In the genomic region with DNA sequence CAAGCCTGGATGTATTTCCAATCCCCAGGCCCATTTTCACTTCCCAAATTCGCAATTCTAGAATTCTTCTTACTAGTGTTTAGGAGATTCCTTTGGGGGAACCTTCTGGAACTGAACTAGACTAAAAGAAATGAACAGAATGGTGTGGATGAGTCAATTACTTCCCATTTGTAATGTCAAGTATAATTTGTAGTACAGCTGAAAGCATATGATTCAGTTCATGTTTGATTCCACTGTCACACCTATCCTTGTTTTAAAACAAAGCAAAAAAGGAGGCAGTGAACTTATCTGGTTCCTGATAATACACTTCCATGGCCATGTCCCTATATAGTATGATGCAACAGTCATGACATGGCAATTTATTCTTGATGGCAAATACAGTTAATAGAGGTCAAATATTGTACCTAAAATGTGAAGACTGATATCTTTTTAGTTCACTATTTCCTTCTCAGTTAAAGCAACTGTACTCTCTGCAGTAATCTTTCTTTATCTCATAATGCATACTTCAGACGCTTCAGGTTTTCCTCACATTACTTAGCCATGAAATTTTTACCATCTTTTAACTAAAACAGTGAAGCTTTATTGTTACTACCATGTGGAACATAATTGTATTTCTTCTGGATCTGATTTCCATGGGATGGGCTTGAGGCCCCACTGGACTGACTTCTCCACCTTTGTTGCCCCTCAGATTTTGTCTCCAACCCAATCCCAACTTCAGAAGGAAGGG, we compare ENCODE assay signal across 2 cellular contexts.
TF ChIP-seq lines count a peak whose summit lies in the region.

No MANE protein-coding gene starts in this region.

TF ChIP-seq in A549, 52 proteins besides CTCF, POLR2A, EP300 and RAD21:
- TF ChIP-seq NR3C1 (IDR thresholded peaks at IDR 0.05) (no peak), PHF8 (IDR thresholded peaks at IDR 0.05; ENCODE audit: borderline replicate concordance, low read depth) (no peak), POLR2AphosphoS2 (conservative IDR thresholded peaks at IDR 0.05; ENCODE audit: low read length) (no peak), HOXB5 (CRISPR knock-in tag; IDR thresholded peaks at IDR 0.05) (no peak), REST (IDR thresholded peaks at IDR 0.05) (no peak), NFE2L2 (conservative IDR thresholded peaks at IDR 0.05; ENCODE audit: low read length) (peak; percentile 74), CHD4 (IDR thresholded peaks at IDR 0.05; ENCODE audit: borderline replicate concordance) (no peak), BHLHE40 (IDR thresholded peaks at IDR 0.05; ENCODE audit: low read depth, low read length) (no peak), MYC (IDR thresholded peaks at IDR 0.05; ENCODE audit: borderline replicate concordance, low read length) (no peak), RCOR1 (IDR thresholded peaks at IDR 0.05; ENCODE audit: low read depth, low read length) (no peak), CEBPB (IDR thresholded peaks at IDR 0.05) (peak in 1 of 2 experiments; percentile 40; a peak in 1 of 4 replicates), FOSB (CRISPR knock-in tag; IDR thresholded peaks at IDR 0.05) (no peak), GATA3 (IDR thresholded peaks at IDR 0.05; ENCODE audit: borderline replicate concordance) (no peak), MAFK (IDR thresholded peaks at IDR 0.05; ENCODE audit: partially characterized antibody) (peak; percentile 72), FOSL2 (IDR thresholded peaks at IDR 0.05) (no peak), FOSL2 (CRISPR knock-in tag; IDR thresholded peaks at IDR 0.05) (no peak), JUNB (IDR thresholded peaks at IDR 0.05) (no peak), NPAS2 (CRISPR knock-in tag; IDR thresholded peaks at IDR 0.05; ENCODE audit: borderline replicate concordance) (no peak), HDAC2 (IDR thresholded peaks at IDR 0.05) (no peak)

TF ChIP-seq in K562, 482 proteins besides CTCF, POLR2A, EP300 and RAD21 (continues in another document):
- TF ChIP-seq CBFB (CRISPR knock-in tag; IDR thresholded peaks at IDR 0.05) (no peak), ZNF561 (CRISPR knock-in tag; conservative IDR thresholded peaks at IDR 0.05) (no peak), CBFA2T3 (IDR thresholded peaks at IDR 0.05) (peak; percentile 11; the same call in 1 of the 2 replicates), NCOA6 (IDR thresholded peaks at IDR 0.05) (no peak), CBX2 (IDR thresholded peaks at IDR 0.05; ENCODE audit: insufficient read depth, low read length, poor library complexity, severe bottlenecking) (no peak), DACH1 (IDR thresholded peaks at IDR 0.05; ENCODE audit: partially characterized antibody) (peak; percentile 60), TBP (optimal IDR thresholded peaks at IDR 0.05; ENCODE audit: low read depth, low read length) (no peak), SMARCA5 (IDR thresholded peaks at IDR 0.05) (no peak), RCOR1 (IDR thresholded peaks at IDR 0.05; ENCODE audit: borderline replicate concordance in 1 of 2, low read depth in 2 of 2, low read length in 2 of 2) (0 out of 4 replicates have a peak, but pooled peaks of 1 of the 2 experiments have one; percentile 11), ZKSCAN3 (CRISPR knock-in tag; IDR thresholded peaks at IDR 0.05) (no peak), BRD9 (IDR thresholded peaks at IDR 0.05; ENCODE audit: low read depth, partially characterized antibody) (peak; percentile 29), FOSL1 (tag; conservative IDR thresholded peaks at IDR 0.05) (peak; percentile 36), ZNF507 (tag; conservative IDR thresholded peaks at IDR 0.05) (no peak), MYC (IDR thresholded peaks at IDR 0.05; ENCODE audit: low read depth, low read length) (peak; percentile 53; the same call in 1 of the 2 replicates), MYC (CRISPR knock-in tag; IDR thresholded peaks at IDR 0.05; ENCODE audit: borderline replicate concordance, low read depth) (no peak), ZNF175 (CRISPR knock-in tag; IDR thresholded peaks at IDR 0.05; ENCODE audit: low read depth) (0 out of 2 replicates have a peak, but pooled peaks have one; percentile 30), PHF21A (IDR thresholded peaks at IDR 0.05; ENCODE audit: borderline replicate concordance, low read depth) (no peak), ZNF717 (CRISPR knock-in tag; IDR thresholded peaks at IDR 0.05) (no peak), SMARCA4 (IDR thresholded peaks at IDR 0.05) (peak; percentile 73), ZBTB9 (CRISPR knock-in tag; IDR thresholded peaks at IDR 0.05) (no peak), SMAD4 (CRISPR knock-in tag; conservative IDR thresholded peaks at IDR 0.05) (no peak), ZNF311 (CRISPR knock-in tag; IDR thresholded peaks at IDR 0.05) (no peak), ATF4 (CRISPR knock-in tag; IDR thresholded peaks at IDR 0.05) (peak; percentile 96), NFE2L1 (tag; IDR thresholded peaks at IDR 0.05; ENCODE audit: borderline replicate concordance, low read depth) (peak; percentile 70; the same call in 1 of the 2 replicates), TEAD4 (IDR thresholded peaks at IDR 0.05; ENCODE audit: low read length) (no peak), TEAD4 (CRISPR knock-in tag; IDR thresholded peaks at IDR 0.05; ENCODE audit: borderline replicate concordance) (no peak), NFE2 (IDR thresholded peaks at IDR 0.05; ENCODE audit: low read depth) (peak; percentile 94), RFX7 (CRISPR knock-in tag; IDR thresholded peaks at IDR 0.05) (no peak)
- TF ChIP-seq, protein P1, sequence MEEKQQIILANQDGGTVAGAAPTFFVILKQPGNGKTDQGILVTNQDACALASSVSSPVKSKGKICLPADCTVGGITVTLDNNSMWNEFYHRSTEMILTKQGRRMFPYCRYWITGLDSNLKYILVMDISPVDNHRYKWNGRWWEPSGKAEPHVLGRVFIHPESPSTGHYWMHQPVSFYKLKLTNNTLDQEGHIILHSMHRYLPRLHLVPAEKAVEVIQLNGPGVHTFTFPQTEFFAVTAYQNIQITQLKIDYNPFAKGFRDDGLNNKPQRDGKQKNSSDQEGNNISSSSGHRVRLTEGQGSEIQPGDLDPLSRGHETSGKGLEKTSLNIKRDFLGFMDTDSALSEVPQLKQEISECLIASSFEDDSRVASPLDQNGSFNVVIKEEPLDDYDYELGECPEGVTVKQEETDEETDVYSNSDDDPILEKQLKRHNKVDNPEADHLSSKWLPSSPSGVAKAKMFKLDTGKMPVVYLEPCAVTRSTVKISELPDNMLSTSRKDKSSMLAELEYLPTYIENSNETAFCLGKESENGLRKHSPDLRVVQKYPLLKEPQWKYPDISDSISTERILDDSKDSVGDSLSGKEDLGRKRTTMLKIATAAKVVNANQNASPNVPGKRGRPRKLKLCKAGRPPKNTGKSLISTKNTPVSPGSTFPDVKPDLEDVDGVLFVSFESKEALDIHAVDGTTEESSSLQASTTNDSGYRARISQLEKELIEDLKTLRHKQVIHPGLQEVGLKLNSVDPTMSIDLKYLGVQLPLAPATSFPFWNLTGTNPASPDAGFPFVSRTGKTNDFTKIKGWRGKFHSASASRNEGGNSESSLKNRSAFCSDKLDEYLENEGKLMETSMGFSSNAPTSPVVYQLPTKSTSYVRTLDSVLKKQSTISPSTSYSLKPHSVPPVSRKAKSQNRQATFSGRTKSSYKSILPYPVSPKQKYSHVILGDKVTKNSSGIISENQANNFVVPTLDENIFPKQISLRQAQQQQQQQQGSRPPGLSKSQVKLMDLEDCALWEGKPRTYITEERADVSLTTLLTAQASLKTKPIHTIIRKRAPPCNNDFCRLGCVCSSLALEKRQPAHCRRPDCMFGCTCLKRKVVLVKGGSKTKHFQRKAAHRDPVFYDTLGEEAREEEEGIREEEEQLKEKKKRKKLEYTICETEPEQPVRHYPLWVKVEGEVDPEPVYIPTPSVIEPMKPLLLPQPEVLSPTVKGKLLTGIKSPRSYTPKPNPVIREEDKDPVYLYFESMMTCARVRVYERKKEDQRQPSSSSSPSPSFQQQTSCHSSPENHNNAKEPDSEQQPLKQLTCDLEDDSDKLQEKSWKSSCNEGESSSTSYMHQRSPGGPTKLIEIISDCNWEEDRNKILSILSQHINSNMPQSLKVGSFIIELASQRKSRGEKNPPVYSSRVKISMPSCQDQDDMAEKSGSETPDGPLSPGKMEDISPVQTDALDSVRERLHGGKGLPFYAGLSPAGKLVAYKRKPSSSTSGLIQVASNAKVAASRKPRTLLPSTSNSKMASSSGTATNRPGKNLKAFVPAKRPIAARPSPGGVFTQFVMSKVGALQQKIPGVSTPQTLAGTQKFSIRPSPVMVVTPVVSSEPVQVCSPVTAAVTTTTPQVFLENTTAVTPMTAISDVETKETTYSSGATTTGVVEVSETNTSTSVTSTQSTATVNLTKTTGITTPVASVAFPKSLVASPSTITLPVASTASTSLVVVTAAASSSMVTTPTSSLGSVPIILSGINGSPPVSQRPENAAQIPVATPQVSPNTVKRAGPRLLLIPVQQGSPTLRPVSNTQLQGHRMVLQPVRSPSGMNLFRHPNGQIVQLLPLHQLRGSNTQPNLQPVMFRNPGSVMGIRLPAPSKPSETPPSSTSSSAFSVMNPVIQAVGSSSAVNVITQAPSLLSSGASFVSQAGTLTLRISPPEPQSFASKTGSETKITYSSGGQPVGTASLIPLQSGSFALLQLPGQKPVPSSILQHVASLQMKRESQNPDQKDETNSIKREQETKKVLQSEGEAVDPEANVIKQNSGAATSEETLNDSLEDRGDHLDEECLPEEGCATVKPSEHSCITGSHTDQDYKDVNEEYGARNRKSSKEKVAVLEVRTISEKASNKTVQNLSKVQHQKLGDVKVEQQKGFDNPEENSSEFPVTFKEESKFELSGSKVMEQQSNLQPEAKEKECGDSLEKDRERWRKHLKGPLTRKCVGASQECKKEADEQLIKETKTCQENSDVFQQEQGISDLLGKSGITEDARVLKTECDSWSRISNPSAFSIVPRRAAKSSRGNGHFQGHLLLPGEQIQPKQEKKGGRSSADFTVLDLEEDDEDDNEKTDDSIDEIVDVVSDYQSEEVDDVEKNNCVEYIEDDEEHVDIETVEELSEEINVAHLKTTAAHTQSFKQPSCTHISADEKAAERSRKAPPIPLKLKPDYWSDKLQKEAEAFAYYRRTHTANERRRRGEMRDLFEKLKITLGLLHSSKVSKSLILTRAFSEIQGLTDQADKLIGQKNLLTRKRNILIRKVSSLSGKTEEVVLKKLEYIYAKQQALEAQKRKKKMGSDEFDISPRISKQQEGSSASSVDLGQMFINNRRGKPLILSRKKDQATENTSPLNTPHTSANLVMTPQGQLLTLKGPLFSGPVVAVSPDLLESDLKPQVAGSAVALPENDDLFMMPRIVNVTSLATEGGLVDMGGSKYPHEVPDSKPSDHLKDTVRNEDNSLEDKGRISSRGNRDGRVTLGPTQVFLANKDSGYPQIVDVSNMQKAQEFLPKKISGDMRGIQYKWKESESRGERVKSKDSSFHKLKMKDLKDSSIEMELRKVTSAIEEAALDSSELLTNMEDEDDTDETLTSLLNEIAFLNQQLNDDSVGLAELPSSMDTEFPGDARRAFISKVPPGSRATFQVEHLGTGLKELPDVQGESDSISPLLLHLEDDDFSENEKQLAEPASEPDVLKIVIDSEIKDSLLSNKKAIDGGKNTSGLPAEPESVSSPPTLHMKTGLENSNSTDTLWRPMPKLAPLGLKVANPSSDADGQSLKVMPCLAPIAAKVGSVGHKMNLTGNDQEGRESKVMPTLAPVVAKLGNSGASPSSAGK (IDR thresholded peaks at IDR 0.05) = peak; percentile 34; the same call in 1 of the 2 replicates
- TF ChIP-seq, protein P2, sequence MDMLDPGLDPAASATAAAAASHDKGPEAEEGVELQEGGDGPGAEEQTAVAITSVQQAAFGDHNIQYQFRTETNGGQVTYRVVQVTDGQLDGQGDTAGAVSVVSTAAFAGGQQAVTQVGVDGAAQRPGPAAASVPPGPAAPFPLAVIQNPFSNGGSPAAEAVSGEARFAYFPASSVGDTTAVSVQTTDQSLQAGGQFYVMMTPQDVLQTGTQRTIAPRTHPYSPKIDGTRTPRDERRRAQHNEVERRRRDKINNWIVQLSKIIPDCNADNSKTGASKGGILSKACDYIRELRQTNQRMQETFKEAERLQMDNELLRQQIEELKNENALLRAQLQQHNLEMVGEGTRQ (CRISPR knock-in tag; IDR thresholded peaks at IDR 0.05) = no peak
- TF ChIP-seq, protein P3, sequence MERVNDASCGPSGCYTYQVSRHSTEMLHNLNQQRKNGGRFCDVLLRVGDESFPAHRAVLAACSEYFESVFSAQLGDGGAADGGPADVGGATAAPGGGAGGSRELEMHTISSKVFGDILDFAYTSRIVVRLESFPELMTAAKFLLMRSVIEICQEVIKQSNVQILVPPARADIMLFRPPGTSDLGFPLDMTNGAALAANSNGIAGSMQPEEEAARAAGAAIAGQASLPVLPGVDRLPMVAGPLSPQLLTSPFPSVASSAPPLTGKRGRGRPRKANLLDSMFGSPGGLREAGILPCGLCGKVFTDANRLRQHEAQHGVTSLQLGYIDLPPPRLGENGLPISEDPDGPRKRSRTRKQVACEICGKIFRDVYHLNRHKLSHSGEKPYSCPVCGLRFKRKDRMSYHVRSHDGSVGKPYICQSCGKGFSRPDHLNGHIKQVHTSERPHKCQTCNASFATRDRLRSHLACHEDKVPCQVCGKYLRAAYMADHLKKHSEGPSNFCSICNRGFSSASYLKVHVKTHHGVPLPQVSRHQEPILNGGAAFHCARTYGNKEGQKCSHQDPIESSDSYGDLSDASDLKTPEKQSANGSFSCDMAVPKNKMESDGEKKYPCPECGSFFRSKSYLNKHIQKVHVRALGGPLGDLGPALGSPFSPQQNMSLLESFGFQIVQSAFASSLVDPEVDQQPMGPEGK (CRISPR knock-in tag; IDR thresholded peaks at IDR 0.05; ENCODE audit: borderline replicate concordance) = no peak
